In genomic region chr7:95871896-95872295, GRCh38 we compare ENCODE assay signal across 17 cellular contexts.
DNase-seq lines count a peak whose midpoint lies in the region; ATAC-seq and TF ChIP-seq lines count a peak whose summit lies in the region.
"Had no signal": no experiment of that assay in that cellular context is flagged by ENCODE, and none has a peak within 500 bp of the region (broad histone marks: within the 10 kb centered on the region; RNA-seq: fewer than 3 reads in every experiment).

No MANE protein-coding gene starts in this region.

- H3K9ac ChIP-seq in MM.1S (ENCODE audit: low read length): peak overlapping the region; percentile 35; the same call in 1 of the 2 replicates
- H3K9ac ChIP-seq in mesenchymal stem cell (ENCODE audit: low read length): no peak overlapping the region

- H4K20me1 ChIP-seq in MM.1S (ENCODE audit: insufficient read depth, low read length): no peaks in the 10 kb centered on the region

- H2AFZ ChIP-seq in MM.1S (ENCODE audit: low read length): peak overlapping the region; percentile 17; the same call in 1 of the 2 replicates
- H2AFZ ChIP-seq in mesenchymal stem cell (ENCODE audit: low read depth, low read length): no peak overlapping the region

- H2AK5ac ChIP-seq in mesenchymal stem cell (ENCODE audit: low read length, severe bottlenecking): no peak overlapping the region

- CTCF ChIA-PET in HEK293 (lab: Yijun Ruan, JAX): interaction anchor here (0.5 to 9.1 kb wide), 28 partner anchors 10 to 1192 kb away, joined by 3 to 205 read pairs (median 4); no protein-coding TSS in a partner anchor

- DNase-seq in MM.1S: no peak
- DNase-seq in mesenchymal stem cell: no peak
- no peak for DNase-seq in thoracic aorta (ENCODE audit: low spot score)
- no peak for DNase-seq in AG20443 (ENCODE audit: low spot score)
- no peak for DNase-seq in NCI-H1092 (lab: John Stamatoyannopoulos, UW)
- DNase-seq: 8988T; ACHN; Calu3; CD4-positive, alpha-beta memory T cell; COR-L47; DMS53; GF-D8; GOT3 had no signal

- peak overlapping the region in 1 of 2 experiments; percentile 82 for H2BK12ac ChIP-seq in mesenchymal stem cell (ENCODE audit: low read length in 2 of 2)

- no peak overlapping the region for H3K23ac ChIP-seq in mesenchymal stem cell (ENCODE audit: low read length in 2 of 2)

- POLR2A ChIA-PET in HEK293 (lab: Yijun Ruan, JAX): interaction anchor here (1.3 kb wide), 1 partner anchor 147 kb away, joined by 3 read pairs; no protein-coding TSS in a partner anchor

- peak overlapping the region in 1 of 2 experiments; percentile 59 for H3K18ac ChIP-seq in mesenchymal stem cell (ENCODE audit: low read depth in 1 of 2, low read length in 2 of 2)

- H3K9me3 ChIP-seq in HEK293 (ENCODE audit: control insufficient read depth, insufficient read depth, low read depth, low read length) (no peaks in the 10 kb centered on the region), MM.1S (replicated peaks; ENCODE audit: insufficient read depth, low read length) (no peaks in the 10 kb centered on the region), mesenchymal stem cell (ENCODE audit: control insufficient read depth, low read length) (no peaks in the 10 kb centered on the region), thoracic aorta (no peaks in the 10 kb centered on the region)
- H3K9me3 ChIP-seq: A549, HAP-1 had no signal

- H3K4me3 ChIP-seq in HEK293 (ENCODE audit: low read depth, low read length): no peak overlapping the region
- H3K4me3 ChIP-seq in MM.1S (ENCODE audit: low read length): no peak overlapping the region
- H3K4me3 ChIP-seq in mesenchymal stem cell (ENCODE audit: insufficient read depth in 1 of 2, low read depth in 1 of 2, low read length in 2 of 2): no peak overlapping the region
- H3K4me3 ChIP-seq in thoracic aorta: no peak overlapping the region
- H3K4me3 ChIP-seq: A549, HAP-1 had no signal

- ATAC-seq in thoracic aorta (ENCODE audit: insufficient number of reproducible peaks, low FRiP score, low read depth) (no peak), GM21381 (IDR thresholded peaks at IDR 0.05; ENCODE audit: unreplicated experiment) (no peak)

- H3K9me2 ChIP-seq in MM.1S (replicated peaks; ENCODE audit: insufficient read depth, low read length): no peaks in the 10 kb centered on the region

- H3K27me3 ChIP-seq in MM.1S (replicated peaks; ENCODE audit: insufficient read depth, low read length): no peaks in the 10 kb centered on the region
- peaks cover 0 to 5% of the 10 kb centered on the region in 2 experiments for H3K27me3 ChIP-seq in mesenchymal stem cell (ENCODE audit: control insufficient read depth in 1 of 2, insufficient read depth in 1 of 2, low read length in 2 of 2)
- H3K27me3 ChIP-seq in thoracic aorta (replicated peaks; ENCODE audit: insufficient read depth): no peaks in the 10 kb centered on the region

- H3K36me3 ChIP-seq in HEK293 (ENCODE audit: control insufficient read depth in 2 of 2, insufficient read depth in 1 of 2, low read length in 2 of 2) (no peaks in the 10 kb centered on the region), MM.1S (replicated peaks; ENCODE audit: insufficient read depth, low read length) (no peaks in the 10 kb centered on the region), mesenchymal stem cell (ENCODE audit: control insufficient read depth in 1 of 2, insufficient read depth in 2 of 2, low read depth in 1 of 2, low read length in 2 of 2) (no peaks in the 10 kb centered on the region), thoracic aorta (no peaks in the 10 kb centered on the region)
- H3K36me3 ChIP-seq: HAP-1 had no signal

- H3K4ac ChIP-seq in mesenchymal stem cell (ENCODE audit: low read depth in 1 of 2, low read length in 2 of 2): no peak overlapping the region

- H3K79me2 ChIP-seq in MM.1S (ENCODE audit: low read length): no peaks in the 10 kb centered on the region

- H2BK15ac ChIP-seq in mesenchymal stem cell (ENCODE audit: low read depth, poor library complexity, severe bottlenecking): peak overlapping the region; percentile 48

- H3K4me2 ChIP-seq in MM.1S (ENCODE audit: low read depth, low read length) (peak overlapping the region; percentile 45), mesenchymal stem cell (ENCODE audit: low read length, poor library complexity, severe bottlenecking) (no peak overlapping the region)
- H3K4me2 ChIP-seq: A549 had no signal

- H3K14ac ChIP-seq in mesenchymal stem cell (ENCODE audit: low read length in 2 of 2): no peak overlapping the region

- no peak overlapping the region for H2BK120ac ChIP-seq in mesenchymal stem cell (ENCODE audit: low read depth, low read length)

- H3F3A ChIP-seq in MM.1S (ENCODE audit: insufficient read depth, low read length): peaks cover 46% of the 10 kb centered on the region

- peak overlapping the region; percentile 87 for H4K91ac ChIP-seq in mesenchymal stem cell (ENCODE audit: low read length)

- H2BK5ac ChIP-seq in mesenchymal stem cell (ENCODE audit: low read depth, low read length, poor library complexity, severe bottlenecking): no peak overlapping the region

- peak overlapping the region; percentile 80 for H4K8ac ChIP-seq in mesenchymal stem cell (ENCODE audit: low read length)

- 0 out of 2 replicates have a peak overlapping the region, but pooled peaks have one; percentile 35 for H3K27ac ChIP-seq in HEK293 (ENCODE audit: extremely low read depth, low read depth, low read length)
- peak overlapping the region; percentile 25; the same call in 1 of the 2 replicates for H3K27ac ChIP-seq in MM.1S (ENCODE audit: low read length)
- H3K27ac ChIP-seq in mesenchymal stem cell (ENCODE audit: low read length, poor library complexity, severe bottlenecking): no peak overlapping the region
- peak overlapping the region; percentile 10 to 52 for H3K27ac ChIP-seq in thoracic aorta
- H3K27ac ChIP-seq: A549 had no signal

- WGBS in mesenchymal stem cell: 88% methylated on average over 9 of the region's 9 CpGs

- H3K79me1 ChIP-seq in mesenchymal stem cell (replicated peaks; ENCODE audit: low read length, poor library complexity, severe bottlenecking): no peaks in the 10 kb centered on the region

- H3K4me1 ChIP-seq in HEK293 (ENCODE audit: control insufficient read depth, insufficient read depth, low read length): peaks cover 5% of the 10 kb centered on the region; the same call in 1 of the 2 replicates
- peaks cover 80% of the 10 kb centered on the region for H3K4me1 ChIP-seq in MM.1S (ENCODE audit: low read length)
- peaks cover 2% of the 10 kb centered on the region for H3K4me1 ChIP-seq in mesenchymal stem cell (ENCODE audit: control insufficient read depth, insufficient read depth, low read depth, low read length)
- peaks cover 6 to 47% of the 10 kb centered on the region in 2 donors for H3K4me1 ChIP-seq in thoracic aorta (ENCODE audit: control insufficient read depth in 1 of 2, low read depth in 2 of 2)
- H3K4me1 ChIP-seq: A549, HAP-1 had no signal

- TF ChIP-seq CTCF in HEK293 (tag by site-specific recombination; IDR thresholded peaks at IDR 0.05): no peak
- no peak for TF ChIP-seq CTCF in MM.1S (IDR thresholded peaks at IDR 0.05; ENCODE audit: low read length)
- TF ChIP-seq CTCF in thoracic aorta (IDR thresholded peaks at IDR 0.05): no peak

TF ChIP-seq in HEK293, 187 proteins besides CTCF, POLR2A, EP300 and RAD21:
- TF ChIP-seq EGR2 (tag by site-specific recombination; IDR thresholded peaks at IDR 0.05; ENCODE audit: low read depth): no peak
- TF ChIP-seq ZEB2 (tag by site-specific recombination; IDR thresholded peaks at IDR 0.05): no peak
- no peak for TF ChIP-seq ZNF658 (tag by site-specific recombination; IDR thresholded peaks at IDR 0.05)
- no peak for TF ChIP-seq ZNF555 (tag by site-specific recombination; conservative IDR thresholded peaks at IDR 0.05)
- no peak for TF ChIP-seq ZNF433 (tag by site-specific recombination; IDR thresholded peaks at IDR 0.05; ENCODE audit: low read depth)
- no peak for TF ChIP-seq OSR2 (tag by site-specific recombination; IDR thresholded peaks at IDR 0.05)
- no peak for TF ChIP-seq ZSCAN30 (tag by site-specific recombination; IDR thresholded peaks at IDR 0.05)
- TF ChIP-seq ZNF610 (tag by site-specific recombination; IDR thresholded peaks at IDR 0.05; ENCODE audit: borderline replicate concordance): no peak
